In the genomic region with DNA sequence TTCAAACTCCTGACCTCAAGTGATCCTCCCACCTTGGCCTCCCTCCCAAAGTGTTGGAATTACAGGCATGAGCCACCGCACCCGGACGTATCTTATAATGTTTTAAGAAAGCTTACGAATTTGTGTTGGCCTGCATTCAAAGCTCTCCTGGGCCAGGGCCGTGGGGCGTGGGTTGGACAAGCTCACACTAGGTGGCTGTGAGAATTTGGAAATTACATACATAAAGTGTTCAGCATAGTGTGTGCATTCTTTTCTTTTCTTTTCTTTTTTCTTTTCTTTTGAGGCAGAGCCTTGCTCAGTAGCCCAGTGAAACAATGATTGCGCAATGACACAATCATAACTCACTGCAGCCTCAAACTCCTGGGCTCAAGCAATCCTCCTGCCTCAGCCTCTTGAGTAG, we compare ENCODE assay signal across 10 cellular contexts.
DNase-seq lines count a peak whose midpoint lies in the region; ATAC-seq and TF ChIP-seq lines count a peak whose summit lies in the region.
"Had no signal": no experiment of that assay in that cellular context is flagged by ENCODE, and none has a peak within 500 bp of the region (broad histone marks: within the 10 kb centered on the region; RNA-seq: fewer than 3 reads in every experiment).

No MANE protein-coding gene starts in this region.

- no peak for TF ChIP-seq POLR2A in NB4 (IDR thresholded peaks at IDR 0.05; ENCODE audit: extremely low read depth, insufficient read length)

- peaks cover 32% of the 10 kb centered on the region for H3K36me3 Mint-ChIP-seq in dendritic cell treated with granulocyte-macrophage colony-stimulating factor and Interleukin-4, amounts not matched to agents 40 ng/mL and 50 ng/mL, for 4 days (ENCODE audit: low read depth)
- peaks cover 21% of the 10 kb centered on the region for H3K36me3 Mint-ChIP-seq in nephron progenitor cell (ENCODE audit: low read depth)

- H3K9me3 Mint-ChIP-seq in dendritic cell treated with granulocyte-macrophage colony-stimulating factor and Interleukin-4, amounts not matched to agents 40 ng/mL and 50 ng/mL, for 4 days = no peaks in the 10 kb centered on the region
- no peaks in the 10 kb centered on the region for H3K9me3 Mint-ChIP-seq in nephron progenitor cell

- DNase-seq in AG10803 (ENCODE audit: low read depth) = peak; percentile 85
- peak; percentile 47 for DNase-seq in NB4 (ENCODE audit: low read depth)
- DNase-seq in nephron progenitor cell = no peak
- no peak for DNase-seq in NCI-H2029 (lab: John Stamatoyannopoulos, UW)
- DNase-seq: amniotic stem cell had no signal

- intact Hi-C loops in dendritic cell treated with granulocyte-macrophage colony-stimulating factor and Interleukin-4, amounts not matched to agents 40 ng/mL and 50 ng/mL, for 4 days (cut with micrococcal nuclease) = loop anchor here (5.0 kb wide), 2 partner anchors 39 to 284 kb away; no protein-coding TSS in a partner anchor

- H3K27me3 Mint-ChIP-seq in dendritic cell treated with granulocyte-macrophage colony-stimulating factor and Interleukin-4, amounts not matched to agents 40 ng/mL and 50 ng/mL, for 4 days = no peaks in the 10 kb centered on the region
- peaks cover 3% of the 10 kb centered on the region for H3K27me3 Mint-ChIP-seq in nephron progenitor cell (ENCODE audit: low read depth, poor library complexity)

- no peak for ATAC-seq in HG03354 (IDR thresholded peaks at IDR 0.05; ENCODE audit: poor library complexity, severe bottlenecking, unreplicated experiment)
- no peak for ATAC-seq in HG03432 (IDR thresholded peaks at IDR 0.05; ENCODE audit: unreplicated experiment)
- no peak for ATAC-seq in GM18907 (IDR thresholded peaks at IDR 0.05; ENCODE audit: unreplicated experiment)
- ATAC-seq: activated CD4-positive, CD25-positive, alpha-beta regulatory T cell treated with anti-CD3 and anti-CD28 coated beads, Interleukin-2, amount 50 U/mL, for 24 hours had no signal

- peaks cover 44% of the 10 kb centered on the region for H3K4me1 Mint-ChIP-seq in dendritic cell treated with granulocyte-macrophage colony-stimulating factor and Interleukin-4, amounts not matched to agents 40 ng/mL and 50 ng/mL, for 4 days (ENCODE audit: low read depth)
- peaks cover 24% of the 10 kb centered on the region for H3K4me1 Mint-ChIP-seq in nephron progenitor cell

- H3K4me3 Mint-ChIP-seq in dendritic cell treated with granulocyte-macrophage colony-stimulating factor and Interleukin-4, amounts not matched to agents 40 ng/mL and 50 ng/mL, for 4 days = no peak overlapping the region
- peak overlapping the region; percentile 47 for H3K4me3 Mint-ChIP-seq in nephron progenitor cell

- TF ChIP-seq CTCF in AG10803 (conservative IDR thresholded peaks at IDR 0.05; ENCODE audit: low read length) (no peak), NB4 (IDR thresholded peaks at IDR 0.05; ENCODE audit: low read depth, low read length) (no peak), nephron progenitor cell (IDR thresholded peaks at IDR 0.05) (no peak)

- H3K4me3 ChIP-seq in AG10803 (ENCODE audit: low read length) = no peak overlapping the region
- no peak overlapping the region for H3K4me3 ChIP-seq in NB4 (ENCODE audit: low read depth, low read length)

- H3K27ac Mint-ChIP-seq in dendritic cell treated with granulocyte-macrophage colony-stimulating factor and Interleukin-4, amounts not matched to agents 40 ng/mL and 50 ng/mL, for 4 days = peak overlapping the region; percentile 57
- no peak overlapping the region for H3K27ac Mint-ChIP-seq in nephron progenitor cell

Comparison
In these comparisons a context has a peak if more than half of its experiments do, and no peak if none do; other contexts are left out.
1. DNase-seq: peak in AG10803 (single experiment) and NB4 (single experiment); none in nephron progenitor cell (single experiment) and NCI-H2029 (single experiment).